8 cellular contexts compared by ENCODE assay signal in the genomic region with DNA sequence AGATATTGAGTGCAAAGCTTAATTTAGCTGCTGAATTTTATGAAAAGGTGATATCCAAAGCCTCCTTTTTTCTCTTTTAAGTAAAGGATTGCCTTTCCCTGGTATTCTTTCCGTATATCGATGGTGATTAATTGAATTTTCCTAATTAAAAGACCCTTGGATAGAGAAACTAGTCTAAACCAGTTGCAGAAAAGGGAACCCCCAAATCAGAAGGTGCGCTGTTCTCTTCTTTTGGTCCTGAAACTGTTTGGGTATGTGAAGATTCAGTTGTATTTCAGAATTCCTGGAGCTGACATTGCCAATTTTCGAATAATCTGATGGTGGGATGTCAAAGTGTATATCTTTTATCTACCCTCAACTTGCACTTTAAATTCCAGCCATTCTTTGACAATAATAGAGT. TPM values are rescaled to one million over a fixed set of nuclear protein-coding genes. Genes with fewer than 3 reads are reported as not detected.
DNase-seq lines count a peak whose midpoint lies in the region; ATAC-seq and TF ChIP-seq lines count a peak whose summit lies in the region.

No MANE protein-coding gene starts in this region.

- H3K4me3 ChIP-seq in DND-41 (ENCODE audit: low read depth in 1 of 2, low read length in 2 of 2) (peak overlapping the region in 1 of 2 experiments; percentile 94; a peak in 1 of 4 replicates), NB4 (ENCODE audit: low read depth, low read length) (peak overlapping the region; percentile 86), endocrine pancreas (ENCODE audit: control insufficient read depth, insufficient read depth, low read length) (peak overlapping the region; percentile 86)

- H3K4me1 Mint-ChIP-seq in osteocyte (ENCODE audit: unreplicated experiment) = peaks cover 16% of the 10 kb centered on the region

- H3K9ac ChIP-seq in DND-41 (ENCODE audit: low read depth, low read length) (no peak overlapping the region), endocrine pancreas (ENCODE audit: control insufficient read depth, insufficient read depth, low read length) (peak overlapping the region; percentile 68)

- no peaks in the 10 kb centered on the region for H3K36me3 Mint-ChIP-seq in osteocyte (ENCODE audit: unreplicated experiment)

- no peak overlapping the region for H3K27ac ChIP-seq in DND-41 (ENCODE audit: low read length)

- H3K36me3 ChIP-seq in DND-41 (ENCODE audit: insufficient read depth, low read length) (no peaks in the 10 kb centered on the region; the same call in 1 of the 2 replicates), endocrine pancreas (ENCODE audit: control insufficient read depth, insufficient read depth, low read length) (no peaks in the 10 kb centered on the region)

- no peaks in the 10 kb centered on the region for H3K9me3 Mint-ChIP-seq in osteocyte (ENCODE audit: unreplicated experiment)

- ATAC-seq in DND-41 (ENCODE audit: insufficient read depth, low read depth) (no peak), HG03097 (IDR thresholded peaks at IDR 0.05; ENCODE audit: low FRiP score, unreplicated experiment) (no peak), GM21528 (IDR thresholded peaks at IDR 0.05; ENCODE audit: low FRiP score, unreplicated experiment) (no peak), GM18907 (IDR thresholded peaks at IDR 0.05; ENCODE audit: unreplicated experiment) (no peak)

- H4K20me1 ChIP-seq in DND-41 (ENCODE audit: insufficient read depth, low read length) = peaks cover 40% of the 10 kb centered on the region

- H3K79me2 ChIP-seq in DND-41 (ENCODE audit: insufficient read depth, low read length) = peaks cover 66% of the 10 kb centered on the region

- no peak overlapping the region for H3K27ac Mint-ChIP-seq in osteocyte (ENCODE audit: unreplicated experiment)

- DNase-seq in DND-41 (no peak), NB4 (ENCODE audit: low read depth) (peak; percentile 23), osteocyte (ENCODE audit: extremely low spot score, unreplicated experiment) (no peak), mesenteric fat pad (ENCODE audit: low spot score) (no peak)

- H3K27me3 ChIP-seq in DND-41 (ENCODE audit: insufficient read depth, low read length, poor library complexity) (peaks cover 17% of the 10 kb centered on the region), endocrine pancreas (ENCODE audit: control insufficient read depth, insufficient read depth, low read length) (no peaks in the 10 kb centered on the region)

- peak overlapping the region; percentile 92 for H3K4me3 Mint-ChIP-seq in osteocyte (ENCODE audit: unreplicated experiment)

- peaks cover 57% of the 10 kb centered on the region for H3K4me1 ChIP-seq in DND-41 (ENCODE audit: insufficient read depth, low read length)
- H3K4me1 ChIP-seq in endocrine pancreas (ENCODE audit: control insufficient read depth, insufficient read depth, low read length) = peaks cover 36% of the 10 kb centered on the region

- TF ChIP-seq CTCF in DND-41 (IDR thresholded peaks at IDR 0.05; ENCODE audit: borderline replicate concordance, extremely low read depth, low read length, poor library complexity, severe bottlenecking) = no peak
- no peak for TF ChIP-seq CTCF in NB4 (IDR thresholded peaks at IDR 0.05; ENCODE audit: low read depth, low read length)
- no peak for TF ChIP-seq CTCF in osteocyte (IDR thresholded peaks at IDR 0.05)

- no peaks in the 10 kb centered on the region for H3K9me3 ChIP-seq in DND-41 (ENCODE audit: insufficient read depth, low read length, severe bottlenecking)
- H3K9me3 ChIP-seq in endocrine pancreas (ENCODE audit: control insufficient read depth, low read length) = no peaks in the 10 kb centered on the region

- no peak overlapping the region for H2AFZ ChIP-seq in DND-41 (ENCODE audit: low read depth, low read length)

- no peak for TF ChIP-seq POLR2A in NB4 (IDR thresholded peaks at IDR 0.05; ENCODE audit: extremely low read depth, insufficient read length)

- peak overlapping the region; percentile 92 for H3K4me2 ChIP-seq in DND-41 (ENCODE audit: insufficient read depth, low read length)

- H3K27me3 Mint-ChIP-seq in osteocyte (ENCODE audit: unreplicated experiment) = peaks cover 7% of the 10 kb centered on the region

RNA-seq across cellular contexts. Expression of gene GPHN, which starts 1.9 kb away (rescaled TPM):
- total RNA-seq in osteocyte (17.7 and 18.6 TPM in 2 replicates), mesenteric fat pad (21.9 TPM)

RNA-seq across cellular contexts. Expression of gene CCDC196, which starts 23.7 kb away (rescaled TPM):
- total RNA-seq in osteocyte = not detected in 2 replicates
- not detected for total RNA-seq in mesenteric fat pad
